ENCODE assay signal across 1 cellular context in the genomic region with DNA sequence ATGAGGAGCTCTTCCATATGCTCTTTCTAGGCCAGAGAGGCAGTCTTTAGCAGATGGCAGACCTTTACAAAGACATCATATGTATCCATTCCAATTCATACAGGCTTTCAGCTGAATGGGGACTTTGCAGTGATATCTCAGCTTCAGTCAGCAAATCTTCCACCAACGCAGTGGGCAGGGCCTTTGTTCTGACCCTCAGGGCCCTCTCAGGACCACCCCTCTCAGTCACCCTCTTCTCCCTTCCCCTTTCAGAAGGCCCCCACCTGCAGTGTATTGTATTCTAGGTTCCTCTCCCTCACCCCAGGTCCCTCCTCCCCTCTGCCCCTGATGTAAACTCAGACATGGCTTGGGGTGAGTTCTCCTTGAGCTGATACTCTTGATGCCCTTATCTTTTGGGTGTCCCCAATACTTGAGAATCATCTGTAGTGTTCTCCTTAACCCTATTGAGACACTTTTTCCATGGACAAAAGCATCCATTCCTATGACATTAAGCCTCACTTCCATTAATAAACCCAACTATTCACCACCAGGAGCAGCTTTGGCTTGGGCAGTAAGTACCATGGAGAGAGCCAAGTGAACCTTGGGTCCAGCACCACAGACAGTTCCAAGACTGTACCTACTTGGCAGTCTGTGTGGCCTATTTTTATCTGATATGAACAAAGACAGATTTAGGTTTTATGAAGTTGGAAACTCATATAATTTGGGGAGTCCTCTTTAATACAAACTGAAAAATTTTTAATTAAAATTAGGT.
A peak's percentile ranks its signal among the peaks of the same experiment; 100 is the strongest.
TF ChIP-seq lines count a peak whose summit lies in the region.

No MANE protein-coding gene starts in this region.

TF ChIP-seq in HepG2, 621 proteins besides CTCF, POLR2A, EP300 and RAD21 (continued from another document and continues in another):
- TF ChIP-seq, protein P1, sequence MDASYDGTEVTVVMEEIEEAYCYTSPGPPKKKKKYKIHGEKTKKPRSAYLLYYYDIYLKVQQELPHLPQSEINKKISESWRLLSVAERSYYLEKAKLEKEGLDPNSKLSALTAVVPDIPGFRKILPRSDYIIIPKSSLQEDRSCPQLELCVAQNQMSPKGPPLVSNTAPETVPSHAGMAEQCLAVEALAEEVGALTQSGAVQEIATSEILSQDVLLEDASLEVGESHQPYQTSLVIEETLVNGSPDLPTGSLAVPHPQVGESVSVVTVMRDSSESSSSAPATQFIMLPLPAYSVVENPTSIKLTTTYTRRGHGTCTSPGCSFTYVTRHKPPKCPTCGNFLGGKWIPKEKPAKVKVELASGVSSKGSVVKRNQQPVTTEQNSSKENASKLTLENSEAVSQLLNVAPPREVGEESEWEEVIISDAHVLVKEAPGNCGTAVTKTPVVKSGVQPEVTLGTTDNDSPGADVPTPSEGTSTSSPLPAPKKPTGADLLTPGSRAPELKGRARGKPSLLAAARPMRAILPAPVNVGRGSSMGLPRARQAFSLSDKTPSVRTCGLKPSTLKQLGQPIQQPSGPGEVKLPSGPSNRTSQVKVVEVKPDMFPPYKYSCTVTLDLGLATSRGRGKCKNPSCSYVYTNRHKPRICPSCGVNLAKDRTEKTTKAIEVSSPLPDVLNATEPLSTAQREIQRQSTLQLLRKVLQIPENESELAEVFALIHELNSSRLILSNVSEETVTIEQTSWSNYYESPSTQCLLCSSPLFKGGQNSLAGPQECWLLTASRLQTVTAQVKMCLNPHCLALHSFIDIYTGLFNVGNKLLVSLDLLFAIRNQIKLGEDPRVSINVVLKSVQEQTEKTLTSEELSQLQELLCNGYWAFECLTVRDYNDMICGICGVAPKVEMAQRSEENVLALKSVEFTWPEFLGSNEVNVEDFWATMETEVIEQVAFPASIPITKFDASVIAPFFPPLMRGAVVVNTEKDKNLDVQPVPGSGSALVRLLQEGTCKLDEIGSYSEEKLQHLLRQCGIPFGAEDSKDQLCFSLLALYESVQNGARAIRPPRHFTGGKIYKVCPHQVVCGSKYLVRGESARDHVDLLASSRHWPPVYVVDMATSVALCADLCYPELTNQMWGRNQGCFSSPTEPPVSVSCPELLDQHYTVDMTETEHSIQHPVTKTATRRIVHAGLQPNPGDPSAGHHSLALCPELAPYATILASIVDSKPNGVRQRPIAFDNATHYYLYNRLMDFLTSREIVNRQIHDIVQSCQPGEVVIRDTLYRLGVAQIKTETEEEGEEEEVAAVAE (CRISPR knock-in tag; IDR thresholded peaks at IDR 0.05; ENCODE audit: borderline replicate concordance) = peak; percentile 85
- TF ChIP-seq ARID5B (CRISPR knock-in tag; IDR thresholded peaks at IDR 0.05) = peak; percentile 39; the same call in 1 of the 2 replicates
- TF ChIP-seq ATF1 (CRISPR knock-in tag; IDR thresholded peaks at IDR 0.05) = no peak
- TF ChIP-seq, protein P2, sequence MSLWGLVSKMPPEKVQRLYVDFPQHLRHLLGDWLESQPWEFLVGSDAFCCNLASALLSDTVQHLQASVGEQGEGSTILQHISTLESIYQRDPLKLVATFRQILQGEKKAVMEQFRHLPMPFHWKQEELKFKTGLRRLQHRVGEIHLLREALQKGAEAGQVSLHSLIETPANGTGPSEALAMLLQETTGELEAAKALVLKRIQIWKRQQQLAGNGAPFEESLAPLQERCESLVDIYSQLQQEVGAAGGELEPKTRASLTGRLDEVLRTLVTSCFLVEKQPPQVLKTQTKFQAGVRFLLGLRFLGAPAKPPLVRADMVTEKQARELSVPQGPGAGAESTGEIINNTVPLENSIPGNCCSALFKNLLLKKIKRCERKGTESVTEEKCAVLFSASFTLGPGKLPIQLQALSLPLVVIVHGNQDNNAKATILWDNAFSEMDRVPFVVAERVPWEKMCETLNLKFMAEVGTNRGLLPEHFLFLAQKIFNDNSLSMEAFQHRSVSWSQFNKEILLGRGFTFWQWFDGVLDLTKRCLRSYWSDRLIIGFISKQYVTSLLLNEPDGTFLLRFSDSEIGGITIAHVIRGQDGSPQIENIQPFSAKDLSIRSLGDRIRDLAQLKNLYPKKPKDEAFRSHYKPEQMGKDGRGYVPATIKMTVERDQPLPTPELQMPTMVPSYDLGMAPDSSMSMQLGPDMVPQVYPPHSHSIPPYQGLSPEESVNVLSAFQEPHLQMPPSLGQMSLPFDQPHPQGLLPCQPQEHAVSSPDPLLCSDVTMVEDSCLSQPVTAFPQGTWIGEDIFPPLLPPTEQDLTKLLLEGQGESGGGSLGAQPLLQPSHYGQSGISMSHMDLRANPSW (CRISPR knock-in tag; IDR thresholded peaks at IDR 0.05; ENCODE audit: borderline replicate concordance) = no peak
- TF ChIP-seq ZNF282 (IDR thresholded peaks at IDR 0.05; ENCODE audit: partially characterized antibody) = no peak
- 0 out of 2 replicates have a peak, but pooled peaks have one; percentile 26 for TF ChIP-seq GATAD1 (CRISPR knock-in tag; IDR thresholded peaks at IDR 0.05)
- TF ChIP-seq ZIK1 (CRISPR knock-in tag; IDR thresholded peaks at IDR 0.05; ENCODE audit: borderline replicate concordance, low read depth) = no peak
- TF ChIP-seq GMEB1 (CRISPR knock-in tag; IDR thresholded peaks at IDR 0.05; ENCODE audit: borderline replicate concordance) = no peak
- TF ChIP-seq, protein P3, sequence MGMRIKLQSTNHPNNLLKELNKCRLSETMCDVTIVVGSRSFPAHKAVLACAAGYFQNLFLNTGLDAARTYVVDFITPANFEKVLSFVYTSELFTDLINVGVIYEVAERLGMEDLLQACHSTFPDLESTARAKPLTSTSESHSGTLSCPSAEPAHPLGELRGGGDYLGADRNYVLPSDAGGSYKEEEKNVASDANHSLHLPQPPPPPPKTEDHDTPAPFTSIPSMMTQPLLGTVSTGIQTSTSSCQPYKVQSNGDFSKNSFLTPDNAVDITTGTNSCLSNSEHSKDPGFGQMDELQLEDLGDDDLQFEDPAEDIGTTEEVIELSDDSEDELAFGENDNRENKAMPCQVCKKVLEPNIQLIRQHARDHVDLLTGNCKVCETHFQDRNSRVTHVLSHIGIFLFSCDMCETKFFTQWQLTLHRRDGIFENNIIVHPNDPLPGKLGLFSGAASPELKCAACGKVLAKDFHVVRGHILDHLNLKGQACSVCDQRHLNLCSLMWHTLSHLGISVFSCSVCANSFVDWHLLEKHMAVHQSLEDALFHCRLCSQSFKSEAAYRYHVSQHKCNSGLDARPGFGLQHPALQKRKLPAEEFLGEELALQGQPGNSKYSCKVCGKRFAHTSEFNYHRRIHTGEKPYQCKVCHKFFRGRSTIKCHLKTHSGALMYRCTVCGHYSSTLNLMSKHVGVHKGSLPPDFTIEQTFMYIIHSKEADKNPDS (CRISPR knock-in tag; IDR thresholded peaks at IDR 0.05) = no peak
- TF ChIP-seq DPF2 (CRISPR knock-in tag; IDR thresholded peaks at IDR 0.05; ENCODE audit: borderline replicate concordance, low read depth) = no peak
- peak; percentile 78; the same call in 1 of the 2 replicates for TF ChIP-seq ETV6 (CRISPR knock-in tag; conservative IDR thresholded peaks at IDR 0.05)
- TF ChIP-seq ZNF33B (CRISPR knock-in tag; IDR thresholded peaks at IDR 0.05) = no peak
- TF ChIP-seq RORA (CRISPR knock-in tag; IDR thresholded peaks at IDR 0.05) = no peak
- no peak for TF ChIP-seq FOXA1 (IDR thresholded peaks at IDR 0.05)
- TF ChIP-seq FOXA1 (CRISPR knock-in tag; IDR thresholded peaks at IDR 0.05) = no peak
- no peak for TF ChIP-seq SNAI1 (CRISPR knock-in tag; IDR thresholded peaks at IDR 0.05; ENCODE audit: borderline replicate concordance)
- no peak for TF ChIP-seq UBTF (CRISPR knock-in tag; IDR thresholded peaks at IDR 0.05)
- TF ChIP-seq PRMT3 (CRISPR knock-in tag; IDR thresholded peaks at IDR 0.05; ENCODE audit: borderline replicate concordance, low read depth) = no peak
- no peak for TF ChIP-seq ZNF451 (CRISPR knock-in tag; IDR thresholded peaks at IDR 0.05)
- TF ChIP-seq PAWR (CRISPR knock-in tag; IDR thresholded peaks at IDR 0.05; ENCODE audit: borderline replicate concordance) = no peak
- TF ChIP-seq CHD4 (IDR thresholded peaks at IDR 0.05; ENCODE audit: borderline replicate concordance, low read length) = no peak
- no peak for TF ChIP-seq TFAP4 (IDR thresholded peaks at IDR 0.05; ENCODE audit: borderline replicate concordance, low read depth)
- peak; percentile 85; the same call in 1 of the 2 replicates for TF ChIP-seq ZNF773 (CRISPR knock-in tag; IDR thresholded peaks at IDR 0.05; ENCODE audit: borderline replicate concordance)
- TF ChIP-seq, protein P4, sequence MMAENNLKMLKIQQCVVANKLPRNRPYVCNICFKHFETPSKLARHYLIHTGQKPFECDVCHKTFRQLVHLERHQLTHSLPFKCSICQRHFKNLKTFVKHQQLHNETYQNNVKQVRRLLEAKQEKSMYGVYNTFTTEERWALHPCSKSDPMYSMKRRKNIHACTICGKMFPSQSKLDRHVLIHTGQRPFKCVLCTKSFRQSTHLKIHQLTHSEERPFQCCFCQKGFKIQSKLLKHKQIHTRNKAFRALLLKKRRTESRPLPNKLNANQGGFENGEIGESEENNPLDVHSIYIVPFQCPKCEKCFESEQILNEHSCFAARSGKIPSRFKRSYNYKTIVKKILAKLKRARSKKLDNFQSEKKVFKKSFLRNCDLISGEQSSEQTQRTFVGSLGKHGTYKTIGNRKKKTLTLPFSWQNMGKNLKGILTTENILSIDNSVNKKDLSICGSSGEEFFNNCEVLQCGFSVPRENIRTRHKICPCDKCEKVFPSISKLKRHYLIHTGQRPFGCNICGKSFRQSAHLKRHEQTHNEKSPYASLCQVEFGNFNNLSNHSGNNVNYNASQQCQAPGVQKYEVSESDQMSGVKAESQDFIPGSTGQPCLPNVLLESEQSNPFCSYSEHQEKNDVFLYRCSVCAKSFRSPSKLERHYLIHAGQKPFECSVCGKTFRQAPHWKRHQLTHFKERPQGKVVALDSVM (CRISPR knock-in tag; IDR thresholded peaks at IDR 0.05) = no peak
- TF ChIP-seq MTA3 (CRISPR knock-in tag; IDR thresholded peaks at IDR 0.05) = peak; percentile 69; the same call in 1 of the 2 replicates
- TF ChIP-seq ZNF607 (CRISPR knock-in tag; IDR thresholded peaks at IDR 0.05; ENCODE audit: borderline replicate concordance) = peak; percentile 58; the same call in 1 of the 2 replicates
- TF ChIP-seq, protein P5, sequence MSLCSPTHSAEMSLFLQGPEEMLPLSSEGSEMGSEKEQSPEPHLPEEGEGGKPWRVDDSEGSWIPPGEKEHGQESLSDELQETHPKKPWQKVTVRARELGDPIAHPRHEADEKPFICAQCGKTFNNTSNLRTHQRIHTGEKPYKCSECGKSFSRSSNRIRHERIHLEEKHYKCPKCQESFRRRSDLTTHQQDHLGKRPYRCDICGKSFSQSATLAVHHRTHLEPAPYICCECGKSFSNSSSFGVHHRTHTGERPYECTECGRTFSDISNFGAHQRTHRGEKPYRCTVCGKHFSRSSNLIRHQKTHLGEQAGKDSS (CRISPR knock-in tag; IDR thresholded peaks at IDR 0.05; ENCODE audit: borderline replicate concordance, low read depth) = no peak
- peak; percentile 76; the same call in 1 of the 2 replicates for TF ChIP-seq TGIF2 (CRISPR knock-in tag; IDR thresholded peaks at IDR 0.05)
- 0 out of 2 replicates have a peak, but pooled peaks have one; percentile 63 for TF ChIP-seq ZNF530 (CRISPR knock-in tag; IDR thresholded peaks at IDR 0.05; ENCODE audit: low read depth)
